Comparison of ENCODE assay signal across 8 cellular contexts in the genomic region with DNA sequence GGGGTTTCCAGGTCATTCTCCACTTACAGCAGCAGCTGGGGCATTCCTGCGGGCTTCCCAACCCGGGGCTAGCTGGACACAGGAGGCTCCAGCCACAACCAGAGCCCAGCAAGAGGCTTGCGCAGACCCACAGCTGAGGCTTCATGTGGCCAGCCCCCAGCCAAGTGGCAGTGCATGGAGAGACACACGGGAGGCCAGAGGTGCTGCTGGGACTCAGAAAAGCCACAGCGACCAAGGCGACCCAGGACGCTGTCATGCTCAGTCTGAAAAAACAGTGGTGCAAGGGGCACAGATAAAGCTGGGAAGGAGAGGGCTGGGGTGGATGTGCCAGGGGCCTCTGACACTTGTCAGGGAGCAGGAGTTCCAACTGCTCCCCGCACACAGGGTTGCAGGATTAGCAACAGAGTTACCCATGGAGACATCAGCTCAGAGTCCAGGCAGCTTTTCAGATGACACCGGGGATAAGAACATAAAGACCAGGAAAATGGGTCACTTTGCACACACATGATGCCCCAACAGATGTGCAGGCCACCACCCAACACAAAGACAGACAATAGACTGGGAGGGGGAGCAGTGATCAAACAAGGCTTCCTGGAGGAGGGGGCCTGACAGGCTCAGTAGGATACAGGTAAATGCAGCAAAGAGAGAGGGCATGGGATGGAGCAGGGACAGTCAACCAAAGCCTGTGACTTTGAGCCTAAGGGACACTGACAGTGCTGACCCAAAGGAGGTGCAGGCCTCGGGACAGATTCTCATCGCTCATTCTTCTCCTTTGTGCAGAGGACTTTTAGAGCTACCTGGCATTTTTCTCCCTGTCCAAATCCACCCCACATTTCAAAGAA. TPM values are rescaled to one million over a fixed set of nuclear protein-coding genes. Genes with fewer than 3 reads are reported as not detected.
DNase-seq lines count a peak whose midpoint lies in the region; ATAC-seq and TF ChIP-seq lines count a peak whose summit lies in the region.

No MANE protein-coding gene starts in this region.

- no peak for ATAC-seq in central memory CD8-positive, alpha-beta T cell (replicated peaks; ENCODE audit: extremely low read depth, poor library complexity, severe bottlenecking)
- ATAC-seq in GM21825 (IDR thresholded peaks at IDR 0.05; ENCODE audit: unreplicated experiment) (no peak), GM18498 (IDR thresholded peaks at IDR 0.05; ENCODE audit: unreplicated experiment) (no peak)

- H3K36me3 Mint-ChIP-seq in central memory CD8-positive, alpha-beta T cell (ENCODE audit: insufficient read depth) = peaks cover 15% of the 10 kb centered on the region

- peak overlapping the region; percentile 100 for H3K4me3 Mint-ChIP-seq in central memory CD8-positive, alpha-beta T cell

- H3K27me3 Mint-ChIP-seq in central memory CD8-positive, alpha-beta T cell = no peaks in the 10 kb centered on the region

- H3K36me3 ChIP-seq in HUES64 (ENCODE audit: insufficient read depth, low read length) (no peaks in the 10 kb centered on the region; the same call in 1 of the 2 replicates), muscle layer of colon (ENCODE audit: insufficient read depth, low read length) (peaks cover 3% of the 10 kb centered on the region)

- no peak for TF ChIP-seq CTCF in 22Rv1 (IDR thresholded peaks at IDR 0.05)

- H3K9ac ChIP-seq in HUES64 (ENCODE audit: low read depth, low read length) = no peak overlapping the region
- no peak overlapping the region for H3K9ac ChIP-seq in muscle layer of colon (ENCODE audit: low read length)

- DNase-seq in central memory CD8-positive, alpha-beta T cell (ENCODE audit: low spot score in 2 of 2) = no peak
- DNase-seq in NCI-H1105 treated with DMSO at 0.1 percent for 48 hours (lab: John Stamatoyannopoulos, UW) (no peak), NCI-H1048 (lab: John Stamatoyannopoulos, UW) (no peak)

- no peaks in the 10 kb centered on the region for H3K9me3 Mint-ChIP-seq in central memory CD8-positive, alpha-beta T cell

- peak overlapping the region; percentile 22; the same call in 1 of the 2 replicates for H3K4me3 ChIP-seq in HUES64 (ENCODE audit: low read length)
- peak overlapping the region; percentile 11 to 53 for H3K4me3 ChIP-seq in muscle layer of colon (ENCODE audit: low read depth in 1 of 2, low read length in 2 of 2)

- peaks cover 51% of the 10 kb centered on the region for H3K4me1 Mint-ChIP-seq in central memory CD8-positive, alpha-beta T cell

- H3K4me1 ChIP-seq in HUES64 (ENCODE audit: insufficient read depth, low read length) (peaks cover 42% of the 10 kb centered on the region), muscle layer of colon (ENCODE audit: insufficient read depth, low read length) (peaks cover 49% of the 10 kb centered on the region)

- no peak overlapping the region for H3K27ac Mint-ChIP-seq in central memory CD8-positive, alpha-beta T cell (ENCODE audit: low read depth)

- H3K9me3 ChIP-seq in HUES64 (ENCODE audit: insufficient read depth, low read depth, low read length) = no peaks in the 10 kb centered on the region
- H3K9me3 ChIP-seq in muscle layer of colon (ENCODE audit: low read length) = no peaks in the 10 kb centered on the region

- H3K27ac ChIP-seq in 22Rv1 (peak overlapping the region; percentile 100), HUES64 (ENCODE audit: low read depth, low read length) (no peak overlapping the region), muscle layer of colon (ENCODE audit: low read depth, low read length) (peak overlapping the region; percentile 100)

- WGBS in HUES64 = 86% methylated on average over 11 of the region's 11 CpGs

- H3K27me3 ChIP-seq in HUES64 (ENCODE audit: insufficient read depth, low read length) (no peaks in the 10 kb centered on the region), muscle layer of colon (ENCODE audit: control insufficient read depth in 1 of 2, insufficient read depth in 2 of 2, low read length in 2 of 2) (no peaks in the 10 kb centered on the region)

RNA-seq across cellular contexts. Expression of a gene that starts 6.9 kb away (rescaled TPM):
- 3.6 TPM for polyA plus RNA-seq in HUES64 (2013, experiment 1 of 2)
- polyA plus RNA-seq in HUES64 (2013, experiment 2 of 2) = 3.6 TPM

RNA-seq across cellular contexts. Expression of a gene that starts 29.3 kb away (rescaled TPM):
- 12.1 TPM for polyA plus RNA-seq in HUES64 (2013, experiment 1 of 2)
- polyA plus RNA-seq in HUES64 (2013, experiment 2 of 2) = 12.2 TPM

RNA-seq across cellular contexts. Expression of a gene that starts 33.3 kb away (rescaled TPM):
- polyA plus RNA-seq in HUES64 (2013, experiment 1 of 2) = 0.55 TPM
- 1.9 TPM for polyA plus RNA-seq in HUES64 (2013, experiment 2 of 2)
